Comparison of ENCODE assay signal across 1 cellular context in genomic region chr11:125566235-125566634, GRCh38.
TF ChIP-seq lines count a peak whose summit lies in the region.

No MANE protein-coding gene starts in this region.

TF ChIP-seq in HepG2, 621 proteins besides CTCF, POLR2A, EP300 and RAD21:
- TF ChIP-seq THAP11 (CRISPR knock-in tag; IDR thresholded peaks at IDR 0.05) (peak; percentile 30; the same call in 1 of the 2 replicates), GPN1 (CRISPR knock-in tag; IDR thresholded peaks at IDR 0.05; ENCODE audit: borderline replicate concordance) (no peak), ZNF644 (CRISPR knock-in tag; IDR thresholded peaks at IDR 0.05; ENCODE audit: low read depth) (0 out of 2 replicates have a peak, but pooled peaks have one; percentile 13), ZBTB14 (CRISPR knock-in tag; IDR thresholded peaks at IDR 0.05) (no peak), ARID5B (CRISPR knock-in tag; IDR thresholded peaks at IDR 0.05) (0 out of 2 replicates have a peak, but pooled peaks have one; percentile 28), DMAP1 (CRISPR knock-in tag; IDR thresholded peaks at IDR 0.05) (no peak), ARHGAP35 (CRISPR knock-in tag; IDR thresholded peaks at IDR 0.05; ENCODE audit: borderline replicate concordance) (no peak), ZNF530 (CRISPR knock-in tag; IDR thresholded peaks at IDR 0.05; ENCODE audit: low read depth) (no peak), ZNF687 (CRISPR knock-in tag; IDR thresholded peaks at IDR 0.05) (peak; percentile 17; the same call in 1 of the 2 replicates), MNT (IDR thresholded peaks at IDR 0.05) (no peak), RARA (CRISPR knock-in tag; IDR thresholded peaks at IDR 0.05) (0 out of 2 replicates have a peak, but pooled peaks have one; percentile 16), NR1H2 (CRISPR knock-in tag; IDR thresholded peaks at IDR 0.05; ENCODE audit: borderline replicate concordance, low read depth) (no peak), EED (CRISPR knock-in tag; IDR thresholded peaks at IDR 0.05) (no peak), ZNF564 (CRISPR knock-in tag; IDR thresholded peaks at IDR 0.05) (no peak), ZNF121 (CRISPR knock-in tag; IDR thresholded peaks at IDR 0.05) (0 out of 2 replicates have a peak, but pooled peaks have one; percentile 21), ZMYM4 (CRISPR knock-in tag; IDR thresholded peaks at IDR 0.05) (peak; percentile 23; the same call in 1 of the 2 replicates), ZNF691 (CRISPR knock-in tag; IDR thresholded peaks at IDR 0.05; ENCODE audit: borderline replicate concordance, low read depth) (peak; percentile 75), SP5 (CRISPR knock-in tag; IDR thresholded peaks at IDR 0.05; ENCODE audit: borderline replicate concordance, low read depth) (no peak), SAP130 (CRISPR knock-in tag; IDR thresholded peaks at IDR 0.05; ENCODE audit: low read depth) (no peak), HOMEZ (CRISPR knock-in tag; IDR thresholded peaks at IDR 0.05; ENCODE audit: low read depth) (no peak), CEBPG (CRISPR knock-in tag; IDR thresholded peaks at IDR 0.05) (peak; percentile 21; the same call in 1 of the 2 replicates), ZFP90 (CRISPR knock-in tag; IDR thresholded peaks at IDR 0.05; ENCODE audit: borderline replicate concordance) (no peak), ZSCAN12 (CRISPR knock-in tag; IDR thresholded peaks at IDR 0.05) (no peak), FOXP1 (IDR thresholded peaks at IDR 0.05) (no peak), FOXP1 (CRISPR knock-in tag; IDR thresholded peaks at IDR 0.05) (no peak), ZNF543 (CRISPR knock-in tag; IDR thresholded peaks at IDR 0.05) (no peak), GMEB2 (CRISPR knock-in tag; IDR thresholded peaks at IDR 0.05; ENCODE audit: low read depth) (no peak), USF2 (IDR thresholded peaks at IDR 0.05; ENCODE audit: low read depth, low read length) (peak; percentile 27; the same call in 1 of the 2 replicates), USF2 (CRISPR knock-in tag; IDR thresholded peaks at IDR 0.05; ENCODE audit: borderline replicate concordance) (peak; percentile 65; the same call in 1 of the 2 replicates), ZNF720 (CRISPR knock-in tag; IDR thresholded peaks at IDR 0.05) (no peak), NFIC (IDR thresholded peaks at IDR 0.05; ENCODE audit: low read length) (no peak), ZSCAN21 (CRISPR knock-in tag; IDR thresholded peaks at IDR 0.05; ENCODE audit: borderline replicate concordance) (no peak), NR2F2 (IDR thresholded peaks at IDR 0.05; ENCODE audit: borderline replicate concordance, low read depth) (no peak), WIZ (CRISPR knock-in tag; IDR thresholded peaks at IDR 0.05) (no peak), ZMAT5 (CRISPR knock-in tag; IDR thresholded peaks at IDR 0.05; ENCODE audit: borderline replicate concordance, low read depth) (no peak), GATAD2A (CRISPR knock-in tag; IDR thresholded peaks at IDR 0.05) (no peak), HNRNPK (IDR thresholded peaks at IDR 0.05; ENCODE audit: low read depth, low read length, poor library complexity, severe bottlenecking) (no peak), ZFP37 (CRISPR knock-in tag; IDR thresholded peaks at IDR 0.05; ENCODE audit: borderline replicate concordance) (no peak), ATF4 (CRISPR knock-in tag; IDR thresholded peaks at IDR 0.05) (0 out of 4 replicates have a peak, but pooled peaks of 1 of the 2 experiments have one; percentile 67)
